In the genomic region with DNA sequence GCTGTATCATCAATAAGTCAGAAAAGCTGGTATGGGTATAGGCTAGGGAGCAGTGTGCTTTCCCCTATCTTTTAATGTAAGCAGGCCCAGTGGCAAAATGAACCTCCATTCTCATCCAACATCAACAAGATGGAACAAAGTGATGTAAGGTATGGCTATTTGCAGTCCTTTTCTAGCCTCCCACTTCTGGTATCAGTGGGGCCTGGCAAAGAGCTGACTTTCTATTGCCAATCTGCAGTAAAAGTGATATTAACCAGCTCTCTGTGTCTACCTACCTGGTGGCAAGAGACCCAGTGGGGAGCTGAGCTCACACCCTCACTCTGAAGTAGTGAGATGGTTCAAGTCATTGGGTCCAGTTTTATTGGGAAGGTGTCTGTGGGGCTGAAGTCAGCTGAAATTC, we compare ENCODE assay signal across 16 cellular contexts.
A peak's percentile ranks its signal among the peaks of the same experiment; 100 is the strongest.
DNase-seq lines count a peak whose midpoint lies in the region; ATAC-seq and TF ChIP-seq lines count a peak whose summit lies in the region.
"Had no signal": no experiment of that assay in that cellular context is flagged by ENCODE, and none has a peak within 500 bp of the region (broad histone marks: within the 10 kb centered on the region; RNA-seq: fewer than 3 reads in every experiment).

No MANE protein-coding gene starts in this region.

- no peak overlapping the region for H3K4me3 ChIP-seq in BLaER1 treated with 17β-estradiol and CSF1 and Interleukin-3, amounts not matched to agents 10 nM and 100 nM
- H3K4me3 ChIP-seq in Karpas-422 (ENCODE audit: low read length), result no peak overlapping the region
- H3K4me3 ChIP-seq in PC-3 (ENCODE audit: low read length), result no peak overlapping the region
- H3K4me3 ChIP-seq: GM23248, K562 had no signal

- no peak overlapping the region for H3K27ac ChIP-seq in BLaER1 treated with 17β-estradiol and CSF1 and Interleukin-3, amounts not matched to agents 10 nM and 100 nM
- H3K27ac ChIP-seq in Karpas-422 (ENCODE audit: low read length) (peak overlapping the region; percentile 67), PC-3 (ENCODE audit: low read length) (no peak overlapping the region)
- H3K27ac ChIP-seq: C4-2B, GM23248, HL-60 had no signal

- H3K79me2 ChIP-seq in Karpas-422 (ENCODE audit: low read length) (no peaks in the 10 kb centered on the region), PC-3 (ENCODE audit: low read length) (no peaks in the 10 kb centered on the region)

- H3K9ac ChIP-seq in BLaER1 treated with 17β-estradiol and CSF1 and Interleukin-3, amounts not matched to agents 10 nM and 100 nM, result no peak overlapping the region
- H3K9ac ChIP-seq in Karpas-422 (ENCODE audit: low read length) (no peak overlapping the region), PC-3 (ENCODE audit: low read length) (no peak overlapping the region)
- H3K9ac ChIP-seq: GM23248 had no signal

- no peaks in the 10 kb centered on the region for H3K36me3 ChIP-seq in BLaER1 treated with 17β-estradiol and CSF1 and Interleukin-3, amounts not matched to agents 10 nM and 100 nM
- no peaks in the 10 kb centered on the region for H3K36me3 ChIP-seq in Karpas-422 (ENCODE audit: insufficient read depth, low read length)
- no peaks in the 10 kb centered on the region for H3K36me3 ChIP-seq in PC-3 (ENCODE audit: low read depth, low read length)

- POLR2A ChIA-PET in PC-3 (lab: Charles Lee; ENCODE audit: unreplicated experiment), result no interaction called here

- TF ChIP-seq CTCF in PC-3 (conservative IDR thresholded peaks at IDR 0.05; ENCODE audit: low read depth, low read length), result no peak

- DNase-seq in Karpas-422 (no peak), RPMI8226 (peak; percentile 5), NCI-H146 treated with DMSO at 0.1 percent for 48 hours (lab: John Stamatoyannopoulos, UW; ENCODE audit: unreplicated experiment) (no peak), HK-2 (ENCODE audit: unreplicated experiment) (no peak), PC-3 (no peak)
- DNase-seq: 8988T; Caco-2; CD4-positive, alpha-beta T cell; GM23248; H7; IMR-90 had no signal

- H3K9me2 ChIP-seq in Karpas-422 (replicated peaks; ENCODE audit: insufficient read depth, low read length) (no peaks in the 10 kb centered on the region), PC-3 (replicated peaks; ENCODE audit: low read length) (no peaks in the 10 kb centered on the region)

- peaks cover 0 to 22% (median 9%) of the 10 kb centered on the region in 11 experiments; a peak in 11 of 22 replicates for H3K9me3 ChIP-seq in BLaER1 treated with 17β-estradiol and CSF1 and Interleukin-3, amounts not matched to agents 10 nM and 100 nM (replicated peaks in 1 of 11)
- H3K9me3 ChIP-seq in Karpas-422 (ENCODE audit: low read length) (no peaks in the 10 kb centered on the region), PC-3 (ENCODE audit: low read length) (no peaks in the 10 kb centered on the region)
- H3K9me3 ChIP-seq: Caco-2 had no signal

- H2AFZ ChIP-seq in Karpas-422 (ENCODE audit: low read length) (no peak overlapping the region), PC-3 (ENCODE audit: low read length) (no peak overlapping the region)
- H2AFZ ChIP-seq: GM23248 had no signal

- no TSS peak for BruUV-seq in PC-3 (replicated peaks; lab: Mats Ljungman, UMichigan)

- peaks cover 0 to 54% (median 29%) of the 10 kb centered on the region in 10 experiments; a peak in 17 of 20 replicates for H3K4me1 ChIP-seq in BLaER1 treated with 17β-estradiol and CSF1 and Interleukin-3, amounts not matched to agents 10 nM and 100 nM
- H3K4me1 ChIP-seq in Karpas-422 (ENCODE audit: low read length), result peaks cover 51% of the 10 kb centered on the region
- H3K4me1 ChIP-seq in PC-3 (ENCODE audit: insufficient read depth, low read length), result no peaks in the 10 kb centered on the region
- H3K4me1 ChIP-seq: Caco-2 had no signal

- H3K27me3 ChIP-seq in BLaER1 treated with 17β-estradiol and CSF1 and Interleukin-3, amounts not matched to agents 10 nM and 100 nM, result no peaks in the 10 kb centered on the region
- no peaks in the 10 kb centered on the region for H3K27me3 ChIP-seq in Karpas-422 (ENCODE audit: low read length)
- no peaks in the 10 kb centered on the region for H3K27me3 ChIP-seq in PC-3 (ENCODE audit: low read length)

- H3K4me2 ChIP-seq in BLaER1 treated with 17β-estradiol and CSF1 and Interleukin-3, amounts not matched to agents 10 nM and 100 nM, result peak overlapping the region in 9 of 11 experiments; percentile 31 to 78 (median 68); a peak in 15 of 22 replicates
- H3K4me2 ChIP-seq in Karpas-422 (ENCODE audit: low read depth, low read length, poor library complexity, severe bottlenecking) (no peak overlapping the region), PC-3 (ENCODE audit: low read length) (no peak overlapping the region)

- H3F3A ChIP-seq in PC-3 (ENCODE audit: low read length, unreplicated experiment), result no peaks in the 10 kb centered on the region

- no peaks in the 10 kb centered on the region for H4K20me1 ChIP-seq in BLaER1 treated with 17β-estradiol and CSF1 and Interleukin-3, amounts not matched to agents 10 nM and 100 nM
- H4K20me1 ChIP-seq in Karpas-422 (ENCODE audit: insufficient read depth, low read depth, low read length), result no peaks in the 10 kb centered on the region
- H4K20me1 ChIP-seq in PC-3 (ENCODE audit: low read length), result no peaks in the 10 kb centered on the region

- intact Hi-C loops in PC-3 (cut with micrococcal nuclease), result no loop called here

- ATAC-seq in GM18870 (IDR thresholded peaks at IDR 0.05; ENCODE audit: unreplicated experiment), result no peak
- no peak for ATAC-seq in PC-3
- ATAC-seq: K562 had no signal

- CTCF ChIA-PET in PC-3 (lab: Charles Lee), result no interaction called here

Comparison
In these comparisons a context has a peak if more than half of its experiments do, and no peak if none do; other contexts are left out.
1. H3K4me2 ChIP-seq: peak in BLaER1 treated with 17β-estradiol and CSF1 and Interleukin-3, amounts not matched to agents 10 nM and 100 nM (9 of 11); none in Karpas-422 (single experiment) and PC-3 (single experiment).